ENCODE assay signal across 11 cellular contexts in the genomic region with DNA sequence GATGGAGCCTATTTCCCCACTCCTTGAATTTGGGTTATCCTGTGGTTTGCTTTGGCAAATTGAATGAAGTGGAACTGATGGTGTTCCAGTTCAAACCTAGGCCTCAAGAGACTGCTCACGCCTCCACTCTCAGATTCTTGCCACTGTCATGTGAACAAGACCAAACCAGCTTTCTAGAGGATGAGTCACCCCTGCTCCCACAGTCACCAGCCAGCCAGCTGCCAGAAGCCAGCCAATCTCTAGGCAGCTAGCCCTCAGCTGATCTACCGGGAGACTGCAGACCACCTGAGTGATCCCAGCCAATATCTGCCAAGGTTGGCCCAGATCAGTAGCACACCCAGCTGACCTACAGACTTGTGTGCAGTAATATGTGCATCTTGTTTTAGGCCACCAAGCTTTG.
DNase-seq lines count a peak whose midpoint lies in the region; ATAC-seq, FAIRE-seq and TF ChIP-seq lines count a peak whose summit lies in the region.
"Had no signal": no experiment of that assay in that cellular context is flagged by ENCODE, and none has a peak within 500 bp of the region (broad histone marks: within the 10 kb centered on the region; RNA-seq: fewer than 3 reads in every experiment).

No MANE protein-coding gene starts in this region.

- H3K4me2 ChIP-seq in keratinocyte (ENCODE audit: control insufficient read depth, extremely low read depth, insufficient read depth, low read depth, low read length): no peak overlapping the region

- no peak overlapping the region for H3K27ac ChIP-seq in keratinocyte (ENCODE audit: control insufficient read depth, insufficient read depth, low read length)
- H3K27ac ChIP-seq in tibial nerve: no peak overlapping the region
- H3K27ac ChIP-seq: testis had no signal

- in situ Hi-C loops in Caki2 (cut with HindIII; ENCODE audit: low pct_unique_long_range_greater_than_20kb, low sequenced_read_pairs): no loop called here

- H3K36me3 ChIP-seq in keratinocyte (ENCODE audit: control insufficient read depth in 2 of 2, extremely low read depth in 1 of 2, insufficient read depth in 2 of 2, low read length in 2 of 2): no peaks in the 10 kb centered on the region
- H3K36me3 ChIP-seq in tibial nerve: no peaks in the 10 kb centered on the region

- peak; percentile 49 for ATAC-seq in HG03060 (IDR thresholded peaks at IDR 0.05; ENCODE audit: low read depth, unreplicated experiment)
- ATAC-seq: left lobe of liver had no signal

- peak in 1 of 3 experiments; percentile 20 for TF ChIP-seq CTCF in keratinocyte (optimal IDR thresholded peaks at IDR 0.05 in 1 of 3, IDR thresholded peaks at IDR 0.05 in 1 of 3, conservative IDR thresholded peaks at IDR 0.05 in 1 of 3; ENCODE audit: extremely low read depth in 1 of 3, insufficient read depth in 2 of 3, low read length in 3 of 3)
- no peak for TF ChIP-seq CTCF in tibial nerve (IDR thresholded peaks at IDR 0.05)

- H2AFZ ChIP-seq in keratinocyte (ENCODE audit: control insufficient read depth, low read length): peak overlapping the region; percentile 51

- WGBS in tibial nerve, 2 donors: 72 to 89% methylated on average over 2 of the region's 2 CpGs

- H3K9me3 ChIP-seq in keratinocyte (ENCODE audit: control insufficient read depth, low read depth, low read length) (no peaks in the 10 kb centered on the region), tibial nerve (no peaks in the 10 kb centered on the region)
- H3K9me3 ChIP-seq: testis had no signal

- no peaks in the 10 kb centered on the region for H4K20me1 ChIP-seq in keratinocyte (ENCODE audit: control insufficient read depth, extremely low read depth, insufficient read depth, low read length)

- no peaks in the 10 kb centered on the region for H3K79me2 ChIP-seq in keratinocyte (ENCODE audit: control insufficient read depth, insufficient read depth, low read length)

- peak; percentile 12 for DNase-seq in Caki2 (ENCODE audit: low read depth)
- peak; percentile 43 for DNase-seq in SW480 (ENCODE audit: low spot score)
- DNase-seq in keratinocyte (ENCODE audit: low read depth, low spot score): peak; percentile 30
- DNase-seq in NCI-H187 treated with DMSO at 0.1 percent for 48 hours (lab: John Stamatoyannopoulos, UW): no peak
- DNase-seq in effector CD8-positive, alpha-beta T cell (lab: John Stamatoyannopoulos, UW): no peak
- no peak for DNase-seq in tibial nerve (ENCODE audit: low spot score in 2 of 2)
- DNase-seq in 8988T: no peak
- DNase-seq: aorta, testis had no signal

- FAIRE-seq in keratinocyte (lab: Jason Lieb, UNC): peak; percentile 87

- no peak overlapping the region for H3K4me3 ChIP-seq in keratinocyte (ENCODE audit: control insufficient read depth in 2 of 3, extremely low read depth in 1 of 3, insufficient read depth in 2 of 3, low read depth in 1 of 3, low read length in 3 of 3)
- no peak overlapping the region for H3K4me3 ChIP-seq in tibial nerve
- H3K4me3 ChIP-seq: testis had no signal

- no peak for TF ChIP-seq POLR2A in tibial nerve (IDR thresholded peaks at IDR 0.05)

- no peaks in the 10 kb centered on the region for H3K27me3 ChIP-seq in keratinocyte (ENCODE audit: control insufficient read depth, extremely low read depth, insufficient read depth, low read length)
- no peaks in the 10 kb centered on the region for H3K27me3 ChIP-seq in tibial nerve
- H3K27me3 ChIP-seq: testis had no signal

- H3K9me1 ChIP-seq in keratinocyte (ENCODE audit: control insufficient read depth, extremely low read depth, insufficient read depth, low read length): no peaks in the 10 kb centered on the region

- TF ChIP-seq EP300 in tibial nerve (IDR thresholded peaks at IDR 0.05): no peak

- H3K4me1 ChIP-seq in keratinocyte (ENCODE audit: control insufficient read depth, extremely low read depth, insufficient read depth, low read length) (peaks cover 5% of the 10 kb centered on the region), tibial nerve (peaks cover 0 to 3% (median 0%) of the 10 kb centered on the region in 4 donors)
- H3K4me1 ChIP-seq: testis had no signal

- no peak overlapping the region for H3K9ac ChIP-seq in keratinocyte (ENCODE audit: control insufficient read depth, extremely low read depth, insufficient read depth, low read length)

- dilution Hi-C loops in keratinocyte (cut with MboI; ENCODE audit: extremely low pct_ligation_motif_present, low sequenced_read_pairs): no loop called here

Comparison
In these comparisons a context has a peak if more than half of its experiments do, and no peak if none do; other contexts are left out.
1. DNase-seq: peak in Caki2 (single experiment), SW480 (single experiment) and keratinocyte (single experiment); none in NCI-H187 treated with DMSO at 0.1 percent for 48 hours (single experiment), effector CD8-positive, alpha-beta T cell (single experiment), tibial nerve (0 of 2) and 8988T (single experiment).